In genomic region chr1:226568077-226568831, GRCh38 we compare ENCODE assay signal across 10 cellular contexts. TPM values are rescaled to one million over a fixed set of nuclear protein-coding genes. Genes with fewer than 3 reads are reported as not detected.
DNase-seq lines count a peak whose midpoint lies in the region; ATAC-seq, FAIRE-seq and TF ChIP-seq lines count a peak whose summit lies in the region.
"Had no signal": no experiment of that assay in that cellular context is flagged by ENCODE, and none has a peak within 500 bp of the region (broad histone marks: within the 10 kb centered on the region; RNA-seq: fewer than 3 reads in every experiment).

No MANE protein-coding gene starts in this region.

- H3K27me3 ChIP-seq in GM12878 (replicated peaks in 1 of 2; ENCODE audit: control insufficient read depth in 2 of 2, insufficient read depth in 2 of 2, low read length in 1 of 2) (peaks cover 4 to 5% of the 10 kb centered on the region in 2 experiments; a peak in 2 of 4 replicates), iPS DF 6.9 (ENCODE audit: control insufficient read depth, insufficient read depth, low read length) (no peaks in the 10 kb centered on the region), transverse colon (no peaks in the 10 kb centered on the region)
- H3K27me3 ChIP-seq: BLaER1 treated with 17β-estradiol and CSF1 and Interleukin-3, amounts not matched to agents 10 nM and 100 nM had no signal

- H4K20me1 ChIP-seq in GM12878 (ENCODE audit: control insufficient read depth, insufficient read depth): no peaks in the 10 kb centered on the region
- H4K20me1 ChIP-seq: BLaER1 treated with 17β-estradiol and CSF1 and Interleukin-3, amounts not matched to agents 10 nM and 100 nM had no signal

- TF ChIP-seq RAD21 in GM12878 (IDR thresholded peaks at IDR 0.05; ENCODE audit: insufficient read depth, low read depth, low read length): no peak

- POLR2A ChIA-PET in GM12878 (lab: Charles Lee): no interaction called here

- no peak for TF ChIP-seq EP300 in GM12878 (IDR thresholded peaks at IDR 0.05; ENCODE audit: borderline replicate concordance in 1 of 2, control insufficient read depth in 1 of 2, low read depth in 2 of 2, low read length in 2 of 2)
- no peak for TF ChIP-seq EP300 in transverse colon (IDR thresholded peaks at IDR 0.05; ENCODE audit: low read depth)

- no TSS peak for BruUV-seq in GM12878 (replicated peaks; lab: Mats Ljungman, UMichigan)

- no peak overlapping the region for H2AFZ ChIP-seq in GM12878 (ENCODE audit: control insufficient read depth, low read depth, low read length)

- in situ Hi-C loops in GM12878 (cut with MboI): no loop called here
- in situ Hi-C loops in transverse colon (cut with MboI; ENCODE audit: low pct_ligation_motif_present in 1 of 4, low pct_unique_long_range_greater_than_20kb in 1 of 4, low sequenced_read_pairs in 3 of 4): no loop called here

- H3K9me3 ChIP-seq in GM12878 (replicated peaks; ENCODE audit: control insufficient read depth, insufficient read depth, low read length) (no peaks in the 10 kb centered on the region), iPS DF 6.9 (ENCODE audit: control insufficient read depth, insufficient read depth, low read length) (no peaks in the 10 kb centered on the region), transverse colon (no peaks in the 10 kb centered on the region)
- H3K9me3 ChIP-seq: BLaER1 treated with 17β-estradiol and CSF1 and Interleukin-3, amounts not matched to agents 10 nM and 100 nM had no signal

- H3K27ac ChIP-seq in GM12878 (ENCODE audit: control insufficient read depth, insufficient read depth) (no peak overlapping the region), iPS DF 6.9 (ENCODE audit: low read length) (no peak overlapping the region), transverse colon (peak overlapping the region; percentile 58 to 73 (median 68))
- H3K27ac ChIP-seq: BLaER1 treated with 17β-estradiol and CSF1 and Interleukin-3, amounts not matched to agents 10 nM and 100 nM had no signal

- no peak for FAIRE-seq in GM12878 (lab: Jason Lieb, UNC)

- ATAC-seq in GM12878: peak; percentile 63
- no peak for ATAC-seq in HG02973 (IDR thresholded peaks at IDR 0.05; ENCODE audit: unreplicated experiment)
- no peak for ATAC-seq in GM18498 (IDR thresholded peaks at IDR 0.05; ENCODE audit: unreplicated experiment)

- H3K4me2 ChIP-seq in GM12878 (ENCODE audit: control insufficient read depth, insufficient read depth): no peak overlapping the region

- TF ChIP-seq CTCF in GM12878 (IDR thresholded peaks at IDR 0.05 in 2 of 3, conservative IDR thresholded peaks at IDR 0.05 in 1 of 3; ENCODE audit: control insufficient read depth in 2 of 3, extremely low read depth in 1 of 3, insufficient read depth in 1 of 3, low read depth in 3 of 3, low read length in 3 of 3) (peak in 1 of 3 experiments; percentile 22; a peak in 2 of 6 replicates), transverse colon (IDR thresholded peaks at IDR 0.05) (peak in 2 of 5 experiments; percentile 21 to 28)

- H3K36me3 ChIP-seq in GM12878 (ENCODE audit: control insufficient read depth in 2 of 2, insufficient read depth in 2 of 2, low read length in 1 of 2) (no peaks in the 10 kb centered on the region), iPS DF 6.9 (ENCODE audit: control insufficient read depth, insufficient read depth, low read length) (no peaks in the 10 kb centered on the region), transverse colon (no peaks in the 10 kb centered on the region)
- H3K36me3 ChIP-seq: BLaER1 treated with 17β-estradiol and CSF1 and Interleukin-3, amounts not matched to agents 10 nM and 100 nM had no signal

- H3K4me1 ChIP-seq in GM12878 (ENCODE audit: control insufficient read depth, insufficient read depth, low read length): no peaks in the 10 kb centered on the region
- no peaks in the 10 kb centered on the region for H3K4me1 ChIP-seq in iPS DF 6.9 (ENCODE audit: control insufficient read depth, insufficient read depth, low read length)
- peaks cover 4 to 27% (median 14%) of the 10 kb centered on the region in 4 donors for H3K4me1 ChIP-seq in transverse colon

- intact Hi-C loops in GM12878 (cut with micrococcal nuclease; ENCODE audit: unreplicated experiment) (no loop called here), transverse colon (cut with DNase I; ENCODE audit: low total_unique reads) (no loop called here)

- CTCF ChIA-PET in GM12878 (lab: Yijun Ruan, JAX): interaction anchor here (2.3 kb wide), 2 partner anchors 17 to 21 kb away, joined by 7 to 13 read pairs; no protein-coding TSS in a partner anchor

- SMC1A ChIA-PET in GM12878 (lab: Charles Lee; ENCODE audit: uncharacterized antibody, unreplicated experiment): no interaction called here

- 48% methylated on average over 13 of the region's 13 CpGs for WGBS in GM12878 (ENCODE audit: insufficient coverage, insufficient replicate concordance, low lambda C conversion rate, missing lambda C conversion rate)
- no CpG with 5 or more reads among the region's 13 CpGs for WGBS in iPS DF 6.9 (ENCODE audit: insufficient coverage, insufficient read length)
- 69% methylated on average over 13 of the region's 13 CpGs; no CpG with 5 or more reads in 1 of the 2 donors for WGBS in transverse colon (ENCODE audit: low coverage in 1 of 2), 2 donors

- no peak overlapping the region for H3K4me3 ChIP-seq in GM12878
- no peak overlapping the region for H3K4me3 ChIP-seq in iPS DF 6.9 (ENCODE audit: low read length)
- no peak overlapping the region for H3K4me3 ChIP-seq in transverse colon
- H3K4me3 ChIP-seq: BLaER1 treated with 17β-estradiol and CSF1 and Interleukin-3, amounts not matched to agents 10 nM and 100 nM had no signal

- TF ChIP-seq POLR2A in GM12878 (IDR thresholded peaks at IDR 0.05; ENCODE audit: low read depth, low read length) (no peak), transverse colon (IDR thresholded peaks at IDR 0.05) (no peak)

- RAD21 ChIA-PET in GM12878 (lab: Charles Lee; ENCODE audit: unreplicated experiment): no interaction called here

- H3K9ac ChIP-seq in GM12878 (ENCODE audit: control insufficient read depth, insufficient read depth, low read length): no peak overlapping the region
- H3K9ac ChIP-seq: BLaER1 treated with 17β-estradiol and CSF1 and Interleukin-3, amounts not matched to agents 10 nM and 100 nM had no signal

- DNase-seq in NCI-H82 (lab: John Stamatoyannopoulos, UW) (peak; percentile 54), NCI-H82 treated with DMSO at 0.1 percent for 48 hours (lab: John Stamatoyannopoulos, UW; ENCODE audit: unreplicated experiment) (no peak), GM12878 (ENCODE audit: low read depth, low spot score) (no peak), iPS DF 6.9 (ENCODE audit: low read depth, low spot score) (peak; percentile 27), transverse colon (no peak), NCI-H2029 (lab: John Stamatoyannopoulos, UW) (no peak)
- DNase-seq: MV-4-11 had no signal

- H3K79me2 ChIP-seq in GM12878 (ENCODE audit: control insufficient read depth, insufficient read depth, low read length): no peaks in the 10 kb centered on the region

TF ChIP-seq in GM12878, 131 proteins besides CTCF, POLR2A, EP300 and RAD21:
- TF ChIP-seq KLF5 (IDR thresholded peaks at IDR 0.05; ENCODE audit: partially characterized antibody) (no peak), RAD51 (IDR thresholded peaks at IDR 0.05) (no peak), IKZF1 (conservative IDR thresholded peaks at IDR 0.05) (no peak), RELA (IDR thresholded peaks at IDR 0.05; ENCODE audit: borderline replicate concordance, partially characterized antibody) (no peak), RELB (IDR thresholded peaks at IDR 0.05; ENCODE audit: low read depth) (no peak), STAT1 (conservative IDR thresholded peaks at IDR 0.05) (no peak)
TF ChIP-seq in GM12878: peak in this region for 0.

RNA-seq across cellular contexts. Expression of gene STUM, which starts 19.7 kb away (rescaled TPM):
- total RNA-seq in GM12878 (2013; cell fraction: nucleolus; rRNA removed): 1.6 and 1.7 TPM in 2 replicates
- under 0.01 TPM in 1 of 2 replicates, not detected in the other for total RNA-seq in GM12878 (2014; rRNA removed)
- not detected in 2 replicates for total RNA-seq in GM12878 (2014; rRNA removed; fragmentation: Illumina TruSeq; extraction: Trizol)
- 0.10 TPM in 1 of 2 replicates, not detected in the other for total RNA-seq in GM12878 (2021)
- 0.03 TPM for polyA plus RNA-seq in GM12878 (2011; ENCODE audit: low read depth)
- 0.15 and 0.17 TPM in 2 replicates for polyA plus RNA-seq in GM12878 (2011; rRNA removed)
- 0.08 and 0.09 TPM in 2 replicates for polyA plus RNA-seq in GM12878 (2011; cell fraction: cytosol; rRNA removed)
- polyA plus RNA-seq in GM12878 (2011; cell fraction: nucleus; rRNA removed): 0.53 and 0.94 TPM in 2 replicates
- polyA plus RNA-seq in GM12878 (2012): 0.04 and 0.24 TPM in 2 replicates
- polyA plus RNA-seq in GM12878 (2014; fragmentation: Illumina TruSeq; extraction: Trizol): 0.01 TPM in 1 of 2 replicates, not detected in the other
- not detected for polyA plus RNA-seq in GM12878 (2014; fragmentation: Nextera tagmentation; extraction: Ambion mirVana)
- polyA plus RNA-seq in GM12878 (2014; rRNA removed): 0.03 and 0.09 TPM in 2 replicates
- not detected for polyA plus RNA-seq in GM12878 (2016; fragmentation: Nextera tagmentation; extraction: Ambion mirVana)
- 0.05 and 0.15 TPM in 2 replicates for polyA minus RNA-seq in GM12878 (2011; rRNA and poly(A)+ RNA removed)
- not detected in 2 replicates for polyA minus RNA-seq in GM12878 (2011; cell fraction: cytosol; rRNA and poly(A)+ RNA removed)
- polyA minus RNA-seq in GM12878 (2011; cell fraction: nucleus; rRNA and poly(A)+ RNA removed): 0.12 and 0.19 TPM in 2 replicates
- total RNA-seq in transverse colon: 1 to 10 TPM; 1.4 to 4.1 (median 3.3) TPM

Comparison
In these comparisons a context has a peak if more than half of its experiments do, and no peak if none do; other contexts are left out.
1. DNase-seq: peak in NCI-H82 (single experiment) and iPS DF 6.9 (single experiment); none in NCI-H82 treated with DMSO at 0.1 percent for 48 hours (single experiment), GM12878 (single experiment), transverse colon (single experiment) and NCI-H2029 (single experiment).
2. H3K27ac ChIP-seq: peak in transverse colon (4 of 4); none in GM12878 (single experiment) and iPS DF 6.9 (single experiment).